Comparison of ENCODE assay signal across 1 cellular context in genomic region chr22:44331881-44332714, GRCh38.
TF ChIP-seq lines count a peak whose summit lies in the region.

No MANE protein-coding gene starts in this region.

TF ChIP-seq in HEK293, 187 proteins besides CTCF, POLR2A, EP300 and RAD21 (continued from another document and continues in another):
- peak; percentile 25; the same call in 1 of the 2 replicates for TF ChIP-seq ZNF639 (tag by site-specific recombination; IDR thresholded peaks at IDR 0.05)
- no peak for TF ChIP-seq REST (tag by site-specific recombination; IDR thresholded peaks at IDR 0.05)
- peak; percentile 55; the same call in 1 of the 2 replicates for TF ChIP-seq KLF1 (tag by site-specific recombination; IDR thresholded peaks at IDR 0.05)
- no peak for TF ChIP-seq ZNF548 (tag by site-specific recombination; IDR thresholded peaks at IDR 0.05)
- no peak for TF ChIP-seq AEBP2 (tag by site-specific recombination; IDR thresholded peaks at IDR 0.05; ENCODE audit: borderline replicate concordance)
- TF ChIP-seq PATZ1 (tag by site-specific recombination; IDR thresholded peaks at IDR 0.05) = peak; percentile 70
- no peak for TF ChIP-seq ZNF529 (tag by site-specific recombination; IDR thresholded peaks at IDR 0.05; ENCODE audit: insufficient replicate concordance)
- TF ChIP-seq ZNF677 (tag by site-specific recombination; IDR thresholded peaks at IDR 0.05) = no peak
- TF ChIP-seq RBAK (tag by site-specific recombination; IDR thresholded peaks at IDR 0.05) = no peak
- 0 out of 2 replicates have a peak, but pooled peaks have one; percentile 12 for TF ChIP-seq ZNF791 (tag by site-specific recombination; IDR thresholded peaks at IDR 0.05)
- TF ChIP-seq ZNF16 (tag by site-specific recombination; IDR thresholded peaks at IDR 0.05; ENCODE audit: low read depth) = no peak
- TF ChIP-seq ZFP41 (tag by site-specific recombination; IDR thresholded peaks at IDR 0.05; ENCODE audit: borderline replicate concordance) = no peak
- TF ChIP-seq KLF8 (tag by site-specific recombination; IDR thresholded peaks at IDR 0.05) = peak; percentile 86
- no peak for TF ChIP-seq ZNF404 (tag by site-specific recombination; IDR thresholded peaks at IDR 0.05)
- TF ChIP-seq ZNF560 (tag by site-specific recombination; IDR thresholded peaks at IDR 0.05; ENCODE audit: borderline replicate concordance) = no peak
- no peak for TF ChIP-seq KLF10 (tag by site-specific recombination; IDR thresholded peaks at IDR 0.05)
- TF ChIP-seq ZNF600 (tag by site-specific recombination; IDR thresholded peaks at IDR 0.05) = 0 out of 2 replicates have a peak, but pooled peaks have one; percentile 18
- TF ChIP-seq ZNF701 (tag by site-specific recombination; IDR thresholded peaks at IDR 0.05) = no peak
- peak; percentile 50; the same call in 1 of the 2 replicates for TF ChIP-seq ZBTB21 (tag by site-specific recombination; IDR thresholded peaks at IDR 0.05)
- TF ChIP-seq GLI2 (tag by site-specific recombination; IDR thresholded peaks at IDR 0.05; ENCODE audit: borderline replicate concordance, low read depth) = no peak
- TF ChIP-seq ZBTB10 (tag by site-specific recombination; IDR thresholded peaks at IDR 0.05) = no peak
- TF ChIP-seq ZNF248 (tag by site-specific recombination; IDR thresholded peaks at IDR 0.05) = no peak
- TF ChIP-seq MZF1 (tag by site-specific recombination; IDR thresholded peaks at IDR 0.05; ENCODE audit: borderline replicate concordance) = no peak
- TF ChIP-seq ZFP3 (tag by site-specific recombination; IDR thresholded peaks at IDR 0.05; ENCODE audit: low read depth) = no peak
- TF ChIP-seq ZNF324 (tag by site-specific recombination; IDR thresholded peaks at IDR 0.05) = 0 out of 2 replicates have a peak, but pooled peaks have one; percentile 69
- TF ChIP-seq ZSCAN18 (tag by site-specific recombination; IDR thresholded peaks at IDR 0.05) = 0 out of 2 replicates have a peak, but pooled peaks have one; percentile 31
- peak; percentile 82 for TF ChIP-seq ZBTB17 (tag by site-specific recombination; IDR thresholded peaks at IDR 0.05)
- no peak for TF ChIP-seq ZNF394 (tag by site-specific recombination; IDR thresholded peaks at IDR 0.05; ENCODE audit: borderline replicate concordance)
- TF ChIP-seq ZFP37 (tag by site-specific recombination; IDR thresholded peaks at IDR 0.05) = no peak
- TF ChIP-seq ZNF596 (tag by site-specific recombination; IDR thresholded peaks at IDR 0.05) = peak; percentile 83
- TF ChIP-seq INSM2 (tag by site-specific recombination; IDR thresholded peaks at IDR 0.05) = no peak
- no peak for TF ChIP-seq ZNF747 (tag by site-specific recombination; IDR thresholded peaks at IDR 0.05)
- no peak for TF ChIP-seq ZNF416 (tag by site-specific recombination; IDR thresholded peaks at IDR 0.05)
- TF ChIP-seq ZNF555 (tag by site-specific recombination; conservative IDR thresholded peaks at IDR 0.05) = no peak
- peak; percentile 43; the same call in 1 of the 2 replicates for TF ChIP-seq ZIC2 (tag by site-specific recombination; IDR thresholded peaks at IDR 0.05)
- 0 out of 2 replicates have a peak, but pooled peaks have one; percentile 30 for TF ChIP-seq ZNF280D (tag by site-specific recombination; IDR thresholded peaks at IDR 0.05)
- TF ChIP-seq ZNF626 (tag by site-specific recombination; IDR thresholded peaks at IDR 0.05) = no peak
- TF ChIP-seq PRDM1 (tag by site-specific recombination; IDR thresholded peaks at IDR 0.05) = peak; percentile 99
- TF ChIP-seq GFI1B (tag by site-specific recombination; IDR thresholded peaks at IDR 0.05) = no peak
- TF ChIP-seq WT1 (tag by site-specific recombination; IDR thresholded peaks at IDR 0.05) = peak; percentile 73; the same call in 1 of the 2 replicates
- peak; percentile 82 for TF ChIP-seq ZNF398 (tag by site-specific recombination; IDR thresholded peaks at IDR 0.05)
- peak; percentile 43; the same call in 1 of the 2 replicates for TF ChIP-seq KLF7 (tag by site-specific recombination; IDR thresholded peaks at IDR 0.05; ENCODE audit: borderline replicate concordance)
- no peak for TF ChIP-seq KLF16 (tag by site-specific recombination; IDR thresholded peaks at IDR 0.05)
- no peak for TF ChIP-seq IKZF3 (tag by site-specific recombination; IDR thresholded peaks at IDR 0.05)
